In genomic region chr20:3250091-3250504, GRCh38 we compare ENCODE assay signal across 1 cellular context.
TF ChIP-seq lines count a peak whose summit lies in the region.

No MANE protein-coding gene starts in this region.

TF ChIP-seq in GM12878, 131 proteins besides CTCF, POLR2A, EP300 and RAD21:
- no peak for TF ChIP-seq NFIC (IDR thresholded peaks at IDR 0.05; ENCODE audit: low read depth, low read length)
- TF ChIP-seq RAD51 (IDR thresholded peaks at IDR 0.05) = no peak
- no peak for TF ChIP-seq NR2C2 (IDR thresholded peaks at IDR 0.05; ENCODE audit: borderline replicate concordance, control insufficient read depth, insufficient read length, low read depth)
- TF ChIP-seq MLLT1 (IDR thresholded peaks at IDR 0.05) = no peak
- no peak for TF ChIP-seq RCOR1 (conservative IDR thresholded peaks at IDR 0.05; ENCODE audit: low read depth, low read length)
- TF ChIP-seq EED (IDR thresholded peaks at IDR 0.05; ENCODE audit: low read depth) = no peak
- TF ChIP-seq ZBTB33 (IDR thresholded peaks at IDR 0.05) = no peak
- TF ChIP-seq PAX5 (IDR thresholded peaks at IDR 0.05; ENCODE audit: borderline replicate concordance, low read depth, low read length) = no peak
- no peak for TF ChIP-seq BCL11A (IDR thresholded peaks at IDR 0.05; ENCODE audit: low read depth, low read length)
- no peak for TF ChIP-seq SUPT20H (IDR thresholded peaks at IDR 0.05; ENCODE audit: borderline replicate concordance, control insufficient read depth, low read depth, low read length)
- no peak for TF ChIP-seq EZH2 (IDR thresholded peaks at IDR 0.05; ENCODE audit: borderline replicate concordance, control insufficient read depth, low read depth, low read length)
